1 cellular context compared by ENCODE assay signal in genomic region chr10:63465293-63466167, GRCh38.
A peak's percentile ranks its signal among the peaks of the same experiment; 100 is the strongest.
TF ChIP-seq lines count a peak whose summit lies in the region.

Gene JMJD1C, minus strand, starts transcription at chr10:63465977. Its CDS starts 315 bp downstream, at chr10:63465662.

TF ChIP-seq in HepG2, 621 proteins besides CTCF, POLR2A, EP300 and RAD21 (continued from another document and continues in another):
- 0 out of 2 replicates have a peak, but pooled peaks have one; percentile 31 for TF ChIP-seq CSRNP1 (CRISPR knock-in tag; IDR thresholded peaks at IDR 0.05)
- TF ChIP-seq SP140L (CRISPR knock-in tag; IDR thresholded peaks at IDR 0.05; ENCODE audit: borderline replicate concordance): no peak
- TF ChIP-seq ZC3H4 (CRISPR knock-in tag; IDR thresholded peaks at IDR 0.05; ENCODE audit: borderline replicate concordance): no peak
- TF ChIP-seq FOXP1 (IDR thresholded peaks at IDR 0.05): no peak
- TF ChIP-seq FOXP1 (CRISPR knock-in tag; IDR thresholded peaks at IDR 0.05): no peak
- TF ChIP-seq, protein P1, sequence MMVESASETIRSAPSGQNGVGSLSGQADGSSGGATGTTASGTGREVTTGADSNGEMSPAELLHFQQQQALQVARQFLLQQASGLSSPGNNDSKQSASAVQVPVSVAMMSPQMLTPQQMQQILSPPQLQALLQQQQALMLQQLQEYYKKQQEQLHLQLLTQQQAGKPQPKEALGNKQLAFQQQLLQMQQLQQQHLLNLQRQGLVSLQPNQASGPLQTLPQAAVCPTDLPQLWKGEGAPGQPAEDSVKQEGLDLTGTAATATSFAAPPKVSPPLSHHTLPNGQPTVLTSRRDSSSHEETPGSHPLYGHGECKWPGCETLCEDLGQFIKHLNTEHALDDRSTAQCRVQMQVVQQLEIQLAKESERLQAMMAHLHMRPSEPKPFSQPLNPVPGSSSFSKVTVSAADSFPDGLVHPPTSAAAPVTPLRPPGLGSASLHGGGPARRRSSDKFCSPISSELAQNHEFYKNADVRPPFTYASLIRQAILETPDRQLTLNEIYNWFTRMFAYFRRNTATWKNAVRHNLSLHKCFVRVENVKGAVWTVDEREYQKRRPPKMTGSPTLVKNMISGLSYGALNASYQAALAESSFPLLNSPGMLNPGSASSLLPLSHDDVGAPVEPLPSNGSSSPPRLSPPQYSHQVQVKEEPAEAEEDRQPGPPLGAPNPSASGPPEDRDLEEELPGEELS (CRISPR knock-in tag; IDR thresholded peaks at IDR 0.05): 0 out of 2 replicates have a peak, but pooled peaks have one; percentile 1
- TF ChIP-seq HDAC1 (CRISPR knock-in tag; IDR thresholded peaks at IDR 0.05): peak; percentile 39
- peak; percentile 92 for TF ChIP-seq ZNF687 (CRISPR knock-in tag; IDR thresholded peaks at IDR 0.05)
- TF ChIP-seq NRL (CRISPR knock-in tag; IDR thresholded peaks at IDR 0.05; ENCODE audit: borderline replicate concordance): no peak; the same call in 1 of the 2 replicates
- TF ChIP-seq ZNF556 (CRISPR knock-in tag; IDR thresholded peaks at IDR 0.05; ENCODE audit: borderline replicate concordance): 0 out of 2 replicates have a peak, but pooled peaks have one; percentile 55
- TF ChIP-seq NFE2 (CRISPR knock-in tag; IDR thresholded peaks at IDR 0.05): no peak
- TF ChIP-seq HNRNPH1 (optimal IDR thresholded peaks at IDR 0.05; ENCODE audit: low read depth, low read length): no peak
- TF ChIP-seq, protein P2, sequence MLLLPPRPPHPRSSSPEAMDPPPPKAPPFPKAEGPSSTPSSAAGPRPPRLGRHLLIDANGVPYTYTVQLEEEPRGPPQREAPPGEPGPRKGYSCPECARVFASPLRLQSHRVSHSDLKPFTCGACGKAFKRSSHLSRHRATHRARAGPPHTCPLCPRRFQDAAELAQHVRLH (CRISPR knock-in tag; IDR thresholded peaks at IDR 0.05; ENCODE audit: borderline replicate concordance, low read depth): no peak
- TF ChIP-seq ZNF562 (CRISPR knock-in tag; IDR thresholded peaks at IDR 0.05; ENCODE audit: borderline replicate concordance): no peak
- no peak for TF ChIP-seq RARG (CRISPR knock-in tag; IDR thresholded peaks at IDR 0.05; ENCODE audit: low read depth)
- TF ChIP-seq SKI (IDR thresholded peaks at IDR 0.05; ENCODE audit: partially characterized antibody): peak; percentile 99
- no peak for TF ChIP-seq GTF3A (CRISPR knock-in tag; conservative IDR thresholded peaks at IDR 0.05)
- TF ChIP-seq, protein P3, sequence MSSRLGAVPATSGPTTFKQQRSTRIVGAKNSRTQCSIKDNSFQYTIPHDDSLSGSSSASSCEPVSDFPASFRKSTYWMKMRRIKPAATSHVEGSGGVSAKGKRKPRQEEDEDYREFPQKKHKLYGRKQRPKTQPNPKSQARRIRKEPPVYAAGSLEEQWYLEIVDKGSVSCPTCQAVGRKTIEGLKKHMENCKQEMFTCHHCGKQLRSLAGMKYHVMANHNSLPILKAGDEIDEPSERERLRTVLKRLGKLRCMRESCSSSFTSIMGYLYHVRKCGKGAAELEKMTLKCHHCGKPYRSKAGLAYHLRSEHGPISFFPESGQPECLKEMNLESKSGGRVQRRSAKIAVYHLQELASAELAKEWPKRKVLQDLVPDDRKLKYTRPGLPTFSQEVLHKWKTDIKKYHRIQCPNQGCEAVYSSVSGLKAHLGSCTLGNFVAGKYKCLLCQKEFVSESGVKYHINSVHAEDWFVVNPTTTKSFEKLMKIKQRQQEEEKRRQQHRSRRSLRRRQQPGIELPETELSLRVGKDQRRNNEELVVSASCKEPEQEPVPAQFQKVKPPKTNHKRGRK (CRISPR knock-in tag; IDR thresholded peaks at IDR 0.05): no peak
- no peak for TF ChIP-seq ZBTB8A (CRISPR knock-in tag; IDR thresholded peaks at IDR 0.05; ENCODE audit: borderline replicate concordance, low read depth)
- no peak for TF ChIP-seq SMARCE1 (IDR thresholded peaks at IDR 0.05; ENCODE audit: borderline replicate concordance)
- TF ChIP-seq KMT2B (CRISPR knock-in tag; IDR thresholded peaks at IDR 0.05): peak; percentile 89
- 0 out of 2 replicates have a peak, but pooled peaks have one; percentile 56 for TF ChIP-seq ZNF235 (CRISPR knock-in tag; IDR thresholded peaks at IDR 0.05; ENCODE audit: borderline replicate concordance)
- peak; percentile 64 for TF ChIP-seq ZMAT3 (CRISPR knock-in tag; conservative IDR thresholded peaks at IDR 0.05)
- TF ChIP-seq, protein P4, sequence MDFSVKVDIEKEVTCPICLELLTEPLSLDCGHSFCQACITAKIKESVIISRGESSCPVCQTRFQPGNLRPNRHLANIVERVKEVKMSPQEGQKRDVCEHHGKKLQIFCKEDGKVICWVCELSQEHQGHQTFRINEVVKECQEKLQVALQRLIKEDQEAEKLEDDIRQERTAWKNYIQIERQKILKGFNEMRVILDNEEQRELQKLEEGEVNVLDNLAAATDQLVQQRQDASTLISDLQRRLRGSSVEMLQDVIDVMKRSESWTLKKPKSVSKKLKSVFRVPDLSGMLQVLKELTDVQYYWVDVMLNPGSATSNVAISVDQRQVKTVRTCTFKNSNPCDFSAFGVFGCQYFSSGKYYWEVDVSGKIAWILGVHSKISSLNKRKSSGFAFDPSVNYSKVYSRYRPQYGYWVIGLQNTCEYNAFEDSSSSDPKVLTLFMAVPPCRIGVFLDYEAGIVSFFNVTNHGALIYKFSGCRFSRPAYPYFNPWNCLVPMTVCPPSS (IDR thresholded peaks at IDR 0.05): no peak
- no peak for TF ChIP-seq ZSCAN12 (CRISPR knock-in tag; IDR thresholded peaks at IDR 0.05)
- TF ChIP-seq ZFP41 (CRISPR knock-in tag; IDR thresholded peaks at IDR 0.05; ENCODE audit: borderline replicate concordance): no peak
- no peak for TF ChIP-seq NFIB (CRISPR knock-in tag; IDR thresholded peaks at IDR 0.05; ENCODE audit: borderline replicate concordance)
- no peak for TF ChIP-seq CENPX (CRISPR knock-in tag; IDR thresholded peaks at IDR 0.05)
- no peak; the same call in 1 of the 2 replicates for TF ChIP-seq TBP (CRISPR knock-in tag; IDR thresholded peaks at IDR 0.05)
- no peak; the same call in 1 of the 2 replicates for TF ChIP-seq ZNF879 (CRISPR knock-in tag; IDR thresholded peaks at IDR 0.05)
- no peak for TF ChIP-seq CEBPB (IDR thresholded peaks at IDR 0.05; ENCODE audit: borderline replicate concordance, low read depth, low read length)
- TF ChIP-seq CHD4 (IDR thresholded peaks at IDR 0.05; ENCODE audit: borderline replicate concordance, low read length): no peak
- no peak; the same call in 1 of the 2 replicates for TF ChIP-seq ZNF790 (CRISPR knock-in tag; IDR thresholded peaks at IDR 0.05; ENCODE audit: borderline replicate concordance)
- no peak for TF ChIP-seq TRIM24 (CRISPR knock-in tag; IDR thresholded peaks at IDR 0.05)
- 0 out of 2 replicates have a peak, but pooled peaks have one; percentile 7 for TF ChIP-seq NFKBIZ (CRISPR knock-in tag; IDR thresholded peaks at IDR 0.05)
- TF ChIP-seq MED1 (CRISPR knock-in tag; IDR thresholded peaks at IDR 0.05): peak; percentile 61
- TF ChIP-seq MTERF4 (CRISPR knock-in tag; IDR thresholded peaks at IDR 0.05): no peak; the same call in 1 of the 2 replicates
- TF ChIP-seq CBFB (CRISPR knock-in tag; IDR thresholded peaks at IDR 0.05): peak; percentile 78
- peak; percentile 44 for TF ChIP-seq ZNF503 (CRISPR knock-in tag; IDR thresholded peaks at IDR 0.05)
- no peak; the same call in none of the 2 replicates for TF ChIP-seq ZNF776 (CRISPR knock-in tag; IDR thresholded peaks at IDR 0.05)
- peak; percentile 44 for TF ChIP-seq DPF2 (CRISPR knock-in tag; IDR thresholded peaks at IDR 0.05; ENCODE audit: borderline replicate concordance, low read depth)
- no peak for TF ChIP-seq MLX (CRISPR knock-in tag; IDR thresholded peaks at IDR 0.05)
- TF ChIP-seq TEAD2 (CRISPR knock-in tag; IDR thresholded peaks at IDR 0.05): no peak
- TF ChIP-seq KLF16 (CRISPR knock-in tag; IDR thresholded peaks at IDR 0.05): peak in 1 of 2 experiments; percentile 50; a peak in 2 of 4 replicates
- TF ChIP-seq NR2F6 (IDR thresholded peaks at IDR 0.05): no peak
- no peak for TF ChIP-seq NR2F6 (CRISPR knock-in tag; IDR thresholded peaks at IDR 0.05)
- no peak for TF ChIP-seq ZNF883 (CRISPR knock-in tag; IDR thresholded peaks at IDR 0.05; ENCODE audit: not compliant biosample characterization)
- no peak for TF ChIP-seq ZMAT5 (CRISPR knock-in tag; IDR thresholded peaks at IDR 0.05; ENCODE audit: borderline replicate concordance, low read depth)
- peak; percentile 28; the same call in 1 of the 2 replicates for TF ChIP-seq ZNF558 (CRISPR knock-in tag; IDR thresholded peaks at IDR 0.05; ENCODE audit: borderline replicate concordance)
